ENCODE assay signal across 10 cellular contexts in the genomic region with DNA sequence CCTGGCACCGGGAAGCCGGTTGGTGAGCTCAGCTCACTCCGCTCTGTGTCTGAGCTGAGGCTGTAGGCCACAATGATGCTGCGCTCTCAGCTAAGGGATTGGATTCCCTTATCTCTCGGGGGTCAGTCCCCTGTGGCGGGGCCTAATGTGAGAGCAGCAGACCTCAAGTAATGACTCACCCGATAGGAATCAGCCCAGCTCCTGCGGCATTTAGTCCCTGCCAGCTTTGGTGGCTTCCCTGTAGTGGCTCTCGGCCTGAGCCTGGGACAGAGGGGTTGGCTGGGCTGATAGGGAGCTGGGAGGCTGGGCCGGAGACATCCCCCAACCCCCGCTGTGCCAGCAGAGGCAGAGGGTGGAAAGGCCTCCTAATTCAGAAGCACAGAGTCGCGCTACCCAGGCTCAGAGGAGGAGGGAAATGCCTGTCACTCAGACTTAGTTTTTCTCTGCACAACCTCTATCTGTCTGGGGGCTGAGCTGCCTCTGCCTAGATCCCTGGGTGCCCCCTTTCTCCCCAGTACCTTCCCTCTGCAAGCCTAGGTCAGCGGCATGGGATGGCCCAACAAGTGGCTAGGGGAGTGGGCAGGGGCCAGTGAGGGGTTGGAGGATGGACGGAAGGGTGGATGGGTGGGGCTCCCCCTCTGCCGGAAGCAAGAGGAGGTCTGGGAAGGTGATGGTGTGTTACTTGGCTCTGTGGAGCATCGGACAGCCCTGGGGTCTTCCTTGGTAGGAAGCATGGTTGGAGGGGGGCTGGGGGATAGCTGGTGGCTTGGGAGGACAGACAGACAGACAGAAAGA.
DNase-seq lines count a peak whose midpoint lies in the region.
"Had no signal": no experiment of that assay in that cellular context is flagged by ENCODE, and none has a peak within 500 bp of the region (broad histone marks: within the 10 kb centered on the region; RNA-seq: fewer than 3 reads in every experiment).

No MANE protein-coding gene starts in this region.

- no peaks in the 10 kb centered on the region for H3K36me3 ChIP-seq in mesendoderm (ENCODE audit: control insufficient read depth, insufficient read depth, low read length)

- H3K79me2 ChIP-seq in mesendoderm (ENCODE audit: control insufficient read depth, insufficient read depth, low read length), result no peaks in the 10 kb centered on the region

- H3K79me1 ChIP-seq in mesendoderm (ENCODE audit: low read length), result no peaks in the 10 kb centered on the region

- no peak overlapping the region for H4K8ac ChIP-seq in mesendoderm (ENCODE audit: low read depth, low read length)

- H3K56ac ChIP-seq in mesendoderm (ENCODE audit: low read length), result peak overlapping the region; percentile 69

- no peak overlapping the region for H3K4me2 ChIP-seq in mesendoderm (ENCODE audit: low read length)

- peak overlapping the region; percentile 90 for H2AK5ac ChIP-seq in mesendoderm (ENCODE audit: low read length)

- no peak overlapping the region for H3K4me3 ChIP-seq in mesendoderm (ENCODE audit: low read length)

- H3K23ac ChIP-seq in mesendoderm (ENCODE audit: low read length), result peak overlapping the region; percentile 12

- no peak overlapping the region for H4K5ac ChIP-seq in mesendoderm (ENCODE audit: low read length)

- H2BK5ac ChIP-seq in mesendoderm (ENCODE audit: low read length), result peak overlapping the region; percentile 75

- peak overlapping the region; percentile 62 for H3K27ac ChIP-seq in mesendoderm (ENCODE audit: low read depth, low read length)
- H3K27ac ChIP-seq: epithelial cell of prostate had no signal

- DNase-seq in EL (peak; percentile 82), NCI-H2227 (lab: John Stamatoyannopoulos, UW; ENCODE audit: unreplicated experiment) (peak; percentile 64), ecto neural progenitor cell (ENCODE audit: low spot score) (peak; percentile 84), mesendoderm (peak; percentile 99), NCI-H1694 (lab: John Stamatoyannopoulos, UW) (no peak), cortex of kidney (lab: John Stamatoyannopoulos, UW) (no peak), T-helper 2 cell (no peak), NCI-H748 treated with DMSO at 0.1 percent for 48 hours (lab: John Stamatoyannopoulos, UW) (no peak)
- DNase-seq: activated T-cell treated with anti-CD3 and anti-CD28 coated beads for 4 hours had no signal

- peak overlapping the region; percentile 49 for H3K9ac ChIP-seq in mesendoderm (ENCODE audit: low read length)

- peak overlapping the region; percentile 45 for H3K18ac ChIP-seq in mesendoderm (ENCODE audit: low read length)

- H3K4ac ChIP-seq in mesendoderm (ENCODE audit: low read depth, low read length), result no peak overlapping the region

- no peak overlapping the region for H2BK15ac ChIP-seq in mesendoderm (replicated peaks; ENCODE audit: low read depth)

- peaks cover 14% of the 10 kb centered on the region for H3K4me1 ChIP-seq in mesendoderm (ENCODE audit: control insufficient read depth, low read depth, low read length)

- H2BK120ac ChIP-seq in mesendoderm (ENCODE audit: low read depth, low read length), result no peak overlapping the region

- H3K27me3 ChIP-seq in mesendoderm (ENCODE audit: insufficient read depth, low read length, poor library complexity), result no peaks in the 10 kb centered on the region

- WGBS in mesendoderm (ENCODE audit: extremely low coverage, insufficient coverage, low lambda C conversion rate), result no CpG with 5 or more reads among the region's 17 CpGs

Comparison
In these comparisons a context has a peak if more than half of its experiments do, and no peak if none do; other contexts are left out.
1. DNase-seq: peak in EL (single experiment), NCI-H2227 (single experiment), ecto neural progenitor cell (single experiment) and mesendoderm (single experiment); none in NCI-H1694 (single experiment), cortex of kidney (single experiment), T-helper 2 cell (0 of 5) and NCI-H748 treated with DMSO at 0.1 percent for 48 hours (single experiment).